ENCODE assay signal across 8 cellular contexts in genomic region chr1:1069061-1069710, GRCh38. TPM values are rescaled to one million over a fixed set of nuclear protein-coding genes. Genes with fewer than 3 reads are reported as not detected.
DNase-seq lines count a peak whose midpoint lies in the region; ATAC-seq, FAIRE-seq and TF ChIP-seq lines count a peak whose summit lies in the region.

No MANE protein-coding gene starts in this region.

- BruUV-seq in MCF 10A (replicated peaks; lab: Mats Ljungman, UMichigan) = no TSS peak

- ATAC-seq in GM21717 (IDR thresholded peaks at IDR 0.05; ENCODE audit: unreplicated experiment) (peak; percentile 34), HG02938 (IDR thresholded peaks at IDR 0.05; ENCODE audit: unreplicated experiment) (no peak)

- no peaks in the 10 kb centered on the region for H3K27me3 Mint-ChIP-seq in MCF 10A (ENCODE audit: insufficient read depth, unreplicated experiment)

- H3K36me3 Mint-ChIP-seq in MCF 10A (ENCODE audit: insufficient read depth, unreplicated experiment) = no peaks in the 10 kb centered on the region

- H3K4me1 Mint-ChIP-seq in MCF 10A (ENCODE audit: insufficient read depth, unreplicated experiment) = peaks cover 3% of the 10 kb centered on the region

- peak; percentile 87 for DNase-seq in D721Med (ENCODE audit: insufficient read length, low spot score)
- DNase-seq in NCI-H1694 treated with DMSO at 0.1 percent for 48 hours (lab: John Stamatoyannopoulos, UW) = peak; percentile 18
- DNase-seq in MCF 10A (ENCODE audit: unreplicated experiment) = peak; percentile 71
- peak; percentile 49 for DNase-seq in inferior parietal cortex (ENCODE audit: extremely low spot score)
- peak; percentile 81 to 88 (median 82) for DNase-seq in stimulated activated CD4-positive, alpha-beta T cell treated with anti-CD3 and anti-CD28 coated beads, Interleukin-12 subunit alpha, Interleukin-12 subunit beta, amount 100 ng/mL, for 48 hours (ENCODE audit: low read depth in 2 of 3, low spot score in 1 of 3)

- POLR2A ChIA-PET in MCF 10A (lab: Yijun Ruan, JAX) = interaction anchor here (0.6 to 0.7 kb wide), 2 partner anchors 77 to 256 kb away, joined by 3 read pairs; no protein-coding TSS in a partner anchor

- no peak for TF ChIP-seq CTCF in D721Med (IDR thresholded peaks at IDR 0.05; ENCODE audit: insufficient read depth, missing control alignments)
- no peak for TF ChIP-seq CTCF in VCaP (conservative IDR thresholded peaks at IDR 0.05)
- no peak for TF ChIP-seq CTCF in MCF 10A (IDR thresholded peaks at IDR 0.05; ENCODE audit: unreplicated experiment)

- H3K27ac Mint-ChIP-seq in MCF 10A (ENCODE audit: low read depth, unreplicated experiment) = no peak overlapping the region

- H3K4me3 Mint-ChIP-seq in MCF 10A (ENCODE audit: unreplicated experiment) = peak overlapping the region; percentile 56

- FAIRE-seq in D721Med (lab: Jason Lieb, UNC) = no peak

- CTCF ChIA-PET in MCF 10A (lab: Yijun Ruan, JAX) = interaction anchor here (0.8 to 1.0 kb wide), 2 partner anchors 46 to 86 kb away, joined by 4 to 7 read pairs; no protein-coding TSS in a partner anchor

- intact Hi-C loops in MCF 10A (cut with micrococcal nuclease) = no loop called here

- H3K9me3 Mint-ChIP-seq in MCF 10A (ENCODE audit: unreplicated experiment) = no peaks in the 10 kb centered on the region

- H3K27ac ChIP-seq in VCaP = peak overlapping the region; percentile 96

RNA-seq across cellular contexts. Expression of gene RNF223, which starts 4.9 kb away (rescaled TPM):
- 0.30 and 0.37 TPM in 2 replicates for total RNA-seq in MCF 10A (2022)

RNA-seq across cellular contexts. Expression of gene C1orf159, which starts 46.7 kb away (rescaled TPM):
- total RNA-seq in MCF 10A (2022) = 15.7 and 18.6 TPM in 2 replicates

RNA-seq across cellular contexts. Expression of gene AGRN, which starts 49.3 kb away (rescaled TPM):
- total RNA-seq in MCF 10A (2022) = 286 and 303 TPM in 2 replicates

RNA-seq across cellular contexts. Expression of gene ISG15, which starts 55.9 kb away (rescaled TPM):
- 7.4 and 8.8 TPM in 2 replicates for total RNA-seq in MCF 10A (2022)

Comparison
In these comparisons a context has a peak if more than half of its experiments do, and no peak if none do; other contexts are left out.
1. DNase-seq: peak in every context shown above with its lines; median percentile 87 in D721Med; 82 in stimulated activated CD4-positive, alpha-beta T cell treated with anti-CD3 and anti-CD28 coated beads, Interleukin-12 subunit alpha, Interleukin-12 subunit beta, amount 100 ng/mL, for 48 hours; 71 in MCF 10A; 49 in inferior parietal cortex; 18 in NCI-H1694 treated with DMSO at 0.1 percent for 48 hours.